ENCODE assay signal across 8 cellular contexts in genomic region chr13:93227280-93227905, GRCh38. TPM values are rescaled to one million over a fixed set of nuclear protein-coding genes. Genes with fewer than 3 reads are reported as not detected.
DNase-seq lines count a peak whose midpoint lies in the region; ATAC-seq, FAIRE-seq and TF ChIP-seq lines count a peak whose summit lies in the region.

No MANE protein-coding gene starts in this region.

- peak overlapping the region; percentile 24 to 34 for H3K4me3 ChIP-seq in body of pancreas
- H3K4me3 ChIP-seq in kidney epithelial cell (ENCODE audit: low read depth, low read length): peak overlapping the region; percentile 76
- peak overlapping the region; percentile 81 for H3K4me3 ChIP-seq in thoracic aorta

- DNase-seq in DMS79 treated with DMSO at 0.1 percent for 48 hours (lab: John Stamatoyannopoulos, UW): peak; percentile 92
- peak; percentile 47 to 61 for DNase-seq in NCI-H1930 (lab: John Stamatoyannopoulos, UW)
- no peak for DNase-seq in body of pancreas
- peak; percentile 10 for DNase-seq in kidney epithelial cell (ENCODE audit: low read depth)
- DNase-seq in thoracic aorta (ENCODE audit: low spot score): no peak
- no peak for DNase-seq in stimulated activated CD4-positive, alpha-beta T cell treated with anti-CD3 and anti-CD28 coated beads, Interleukin-1b, Interleukin-23, amount 100 ng/mL, for 48 hours
- DNase-seq in mucosa of gallbladder (ENCODE audit: low spot score): no peak
- DNase-seq in GM12892 (ENCODE audit: insufficient read length): no peak

- TF ChIP-seq POLR2A in body of pancreas (IDR thresholded peaks at IDR 0.05) (no peak), GM12892 (IDR thresholded peaks at IDR 0.05; ENCODE audit: low read depth, low read length) (no peak)

- H3K36me3 ChIP-seq in body of pancreas (replicated peaks in 1 of 2; ENCODE audit: insufficient read depth in 1 of 2, low read depth in 2 of 2) (no peaks in the 10 kb centered on the region), kidney epithelial cell (ENCODE audit: control insufficient read depth, insufficient read depth, low read length) (no peaks in the 10 kb centered on the region), thoracic aorta (no peaks in the 10 kb centered on the region)

- H3K27me3 ChIP-seq in body of pancreas (no peaks in the 10 kb centered on the region), kidney epithelial cell (ENCODE audit: control insufficient read depth, insufficient read depth, low read length) (no peaks in the 10 kb centered on the region), thoracic aorta (replicated peaks; ENCODE audit: insufficient read depth) (no peaks in the 10 kb centered on the region)

- ATAC-seq in body of pancreas (peak; percentile 25), thoracic aorta (ENCODE audit: insufficient number of reproducible peaks, low FRiP score, low read depth) (no peak)

- H3K27ac ChIP-seq in body of pancreas: peak overlapping the region in 2 of 4 donors; percentile 38 to 39
- peak overlapping the region; percentile 92 to 93 for H3K27ac ChIP-seq in thoracic aorta

- 0 to 1% methylated on average over 15 to 56 of the region's 56 CpGs for WGBS in body of pancreas, 2 donors

- intact Hi-C loops in body of pancreas (cut with DNase I): no loop called here

- H3K9me3 ChIP-seq in body of pancreas (no peaks in the 10 kb centered on the region), thoracic aorta (no peaks in the 10 kb centered on the region)

- TF ChIP-seq CTCF in body of pancreas (IDR thresholded peaks at IDR 0.05) (no peak), kidney epithelial cell (IDR thresholded peaks at IDR 0.05; ENCODE audit: insufficient read depth, low read length, poor library complexity, severe bottlenecking) (no peak), thoracic aorta (IDR thresholded peaks at IDR 0.05) (no peak)

- H3K4me1 ChIP-seq in body of pancreas: peaks cover 26% of the 10 kb centered on the region
- H3K4me1 ChIP-seq in thoracic aorta (ENCODE audit: control insufficient read depth in 1 of 2, low read depth in 2 of 2): peaks cover 14 to 29% of the 10 kb centered on the region in 2 donors

- FAIRE-seq in GM12892 (lab: Jason Lieb, UNC): no peak

RNA-seq across cellular contexts. Expression of gene GPC6, which starts 0.8 kb away (rescaled TPM):
- total RNA-seq in body of pancreas (1 to 10 TPM; 1.6 to 4.0 TPM), kidney epithelial cell (62.6 and 62.7 TPM in 2 replicates), thoracic aorta (10 to 100 TPM; 34.9 to 56.4 TPM), mucosa of gallbladder (24.0 TPM)
- not detected for polyA plus RNA-seq in GM12892 (2012; ENCODE audit: missing spikeins)

Comparison
In these comparisons a context has a peak if more than half of its experiments do, and no peak if none do; other contexts are left out.
1. DNase-seq: peak in DMS79 treated with DMSO at 0.1 percent for 48 hours (single experiment), NCI-H1930 (2 of 2) and kidney epithelial cell (single experiment); none in body of pancreas (0 of 4), thoracic aorta (single experiment), stimulated activated CD4-positive, alpha-beta T cell treated with anti-CD3 and anti-CD28 coated beads, Interleukin-1b, Interleukin-23, amount 100 ng/mL, for 48 hours (single experiment), mucosa of gallbladder (single experiment) and GM12892 (single experiment).
2. H3K4me3 ChIP-seq: peak in every context shown above with its lines; median percentile 81 in thoracic aorta; 76 in kidney epithelial cell; 29 in body of pancreas.